7 cellular contexts compared by ENCODE assay signal in the genomic region with DNA sequence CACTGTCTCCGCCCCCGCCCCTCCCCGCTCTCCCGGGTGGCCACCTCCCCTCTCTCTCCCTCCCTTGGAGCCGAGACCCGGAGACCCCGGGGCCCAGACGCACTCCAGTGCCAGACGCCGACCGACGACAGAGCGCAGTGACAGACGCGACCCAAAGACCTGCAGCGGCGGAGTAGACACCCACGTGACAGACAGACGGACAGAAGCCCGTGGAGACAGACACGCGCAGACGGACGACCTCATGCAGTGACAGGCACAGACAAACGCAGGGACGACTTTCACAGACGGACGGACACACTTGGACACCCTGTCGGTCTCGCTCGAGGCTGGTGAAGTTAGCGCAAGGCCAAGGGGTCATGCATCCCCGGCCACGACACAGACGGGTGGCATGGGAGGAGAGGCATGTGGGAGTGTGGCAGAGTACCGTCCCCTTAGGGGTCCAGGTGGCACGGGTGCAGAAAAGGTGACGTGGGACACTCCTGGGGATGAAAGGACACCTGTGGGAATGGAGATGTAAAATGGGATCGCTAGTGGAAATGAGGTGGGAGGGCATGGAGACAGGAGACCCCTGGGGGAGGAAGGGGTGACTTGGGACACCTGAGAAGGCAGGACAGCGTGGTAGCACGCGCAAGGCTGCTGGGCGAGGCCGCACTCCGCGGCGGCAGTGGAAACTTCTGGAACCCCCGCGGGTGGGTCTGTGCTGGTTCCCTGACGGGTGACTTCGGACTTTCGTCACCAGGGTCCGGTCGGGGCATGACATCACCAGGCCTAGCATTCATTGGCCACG. TPM values are rescaled to one million over a fixed set of nuclear protein-coding genes. Genes with fewer than 3 reads are reported as not detected.
A peak's percentile ranks its signal among the peaks of the same experiment; 100 is the strongest.
DNase-seq lines count a peak whose midpoint lies in the region; ATAC-seq, FAIRE-seq and TF ChIP-seq lines count a peak whose summit lies in the region.
"Had no signal": no experiment of that assay in that cellular context is flagged by ENCODE, and none has a peak within 500 bp of the region (broad histone marks: within the 10 kb centered on the region; RNA-seq: fewer than 3 reads in every experiment).

No MANE protein-coding gene starts in this region.

- H3K4me1 ChIP-seq in HepG2 (ENCODE audit: insufficient read depth, low read length), result peaks cover 31% of the 10 kb centered on the region

- peak overlapping the region; percentile 28; the same call in 1 of the 2 replicates for H3K9ac ChIP-seq in HepG2 (ENCODE audit: insufficient read depth, low read depth, low read length)

- FAIRE-seq in HepG2 (lab: Jason Lieb, UNC) (no peak), RCC 7860 (lab: Jason Lieb, UNC) (no peak)

- ATAC-seq in HepG2 (peak; percentile 52), GM21390 (IDR thresholded peaks at IDR 0.05; ENCODE audit: unreplicated experiment) (no peak), HG03025 (IDR thresholded peaks at IDR 0.05; ENCODE audit: low FRiP score, unreplicated experiment) (no peak)

- H3K27ac ChIP-seq in HepG2 (ENCODE audit: extremely low read length, insufficient read depth, low read length), result no peak overlapping the region
- H3K27ac ChIP-seq: SJSA1 had no signal

- CTCF ChIA-PET in HEK293T (lab: Yijun Ruan, JAX) (interaction anchor here (0.6 kb wide), 1 partner anchor 370 kb away, joined by 3 read pairs; no protein-coding TSS in a partner anchor), HepG2 (lab: Yijun Ruan, JAX; ENCODE audit: low intra/inter-chr PET ratio, low total read pairs) (interaction anchor here (3.2 kb wide), 1 partner anchor 163 kb away, joined by 28 read pairs; no protein-coding TSS in a partner anchor)

- H3K79me2 ChIP-seq in HepG2 (ENCODE audit: insufficient read depth, low read length), result no peaks in the 10 kb centered on the region

- intact Hi-C loops in HepG2 (cut with micrococcal nuclease; ENCODE audit: unreplicated experiment), result loop anchor here (1.0 to 5.0 kb wide), 2 partner anchors 163 to 181 kb away; no protein-coding TSS in a partner anchor

- no peaks in the 10 kb centered on the region for H3K36me3 ChIP-seq in HepG2 (replicated peaks in 1 of 2; ENCODE audit: control insufficient read depth in 1 of 2, insufficient read depth in 2 of 2, low read length in 2 of 2)
- H3K36me3 ChIP-seq: SJSA1 had no signal

- H3K9me3 ChIP-seq in HepG2 (ENCODE audit: low read length), result no peaks in the 10 kb centered on the region

- TF ChIP-seq EP300 in HepG2 (IDR thresholded peaks at IDR 0.05; ENCODE audit: low read depth in 2 of 2, low read length in 2 of 2) (no peak), HepG2 (CRISPR knock-in tag; IDR thresholded peaks at IDR 0.05; ENCODE audit: borderline replicate concordance) (no peak)

- TF ChIP-seq CTCF in HepG2 (CRISPR knock-in tag; IDR thresholded peaks at IDR 0.05), result no peak

- DNase-seq in HEK293T (ENCODE audit: extremely low spot score) (peak; percentile 61), HepG2 (ENCODE audit: low spot score) (no peak), RCC 7860 (ENCODE audit: low spot score) (no peak)
- peak; percentile 72 for DNase-seq in activated CD8-positive, alpha-beta memory T cell treated with anti-CD3 and anti-CD28 coated beads, Interleukin-2, amount 50 U/mL, for 48 hours

- TF ChIP-seq POLR2A in HepG2 (IDR thresholded peaks at IDR 0.05; ENCODE audit: insufficient read depth in 1 of 2, low read depth in 2 of 2, low read length in 2 of 2), result no peak

- TF ChIP-seq RAD21 in HepG2 (CRISPR knock-in tag; IDR thresholded peaks at IDR 0.05), result no peak

- in situ Hi-C loops in HepG2 (cut with HindIII; ENCODE audit: extremely low pct_ligation_motif_present, low pct_unique_long_range_greater_than_20kb), result loop anchor here (5.0 to 25.0 kb wide), 2 partner anchors 161 to 391 kb away; no protein-coding TSS in a partner anchor

- peak overlapping the region; percentile 73 for H3K4me2 ChIP-seq in HepG2 (ENCODE audit: low read depth, low read length)

- H3K4me3 ChIP-seq in HepG2 (replicated peaks in 1 of 3; ENCODE audit: insufficient read depth in 1 of 3, low read depth in 2 of 3, low read length in 3 of 3), result peak overlapping the region in 2 of 3 experiments; percentile 42 to 67; a peak in 4 of 6 replicates

- H4K20me1 ChIP-seq in HepG2 (ENCODE audit: insufficient read depth, low read length), result no peaks in the 10 kb centered on the region

- no TSS peak for BruUV-seq in HepG2 (replicated peaks; lab: Mats Ljungman, UMichigan)

- WGBS in HepG2 (ENCODE audit: low lambda C conversion rate), result 12% methylated on average over 23 of the region's 55 CpGs

- H3K27me3 ChIP-seq in HepG2 (ENCODE audit: control insufficient read depth in 1 of 2, insufficient read depth in 2 of 2, low read length in 2 of 2), result peaks cover 11 to 32% of the 10 kb centered on the region in 2 experiments

- POLR2A ChIA-PET in HEK293T (lab: Yijun Ruan, JAX) (interaction anchor here (1.9 kb wide), 1 partner anchor 21 kb away, joined by 8 read pairs; a partner anchor contains a TSS), HepG2 (lab: Yijun Ruan, JAX) (interaction anchor here (0.6 kb wide), 1 partner anchor 21 kb away, joined by 3 read pairs; a partner anchor contains a TSS)

- H2AFZ ChIP-seq in HepG2 (ENCODE audit: low read length), result no peak overlapping the region

RNA-seq across cellular contexts. Expression of a gene that starts 0.5 kb away (rescaled TPM):
- total RNA-seq in HepG2 (2016; rRNA removed; fragmentation: Illumina TruSeq; extraction: Trizol), result 0.18 TPM in 1 of 2 replicates, not detected in the other
- total RNA-seq in HepG2 (2016; cell fraction: cytosol; rRNA removed; fragmentation: Illumina TruSeq; extraction: Trizol; ENCODE audit: low read depth), result not detected in 2 replicates
- total RNA-seq in HepG2 (2016; cell fraction: insoluble cytoplasmic fraction; rRNA removed; fragmentation: Illumina TruSeq; extraction: Trizol), result 0.09 TPM in 1 of 2 replicates, not detected in the other
- total RNA-seq in HepG2 (2016; cell fraction: membrane; rRNA removed; fragmentation: Illumina TruSeq; extraction: Trizol), result not detected in 2 replicates
- total RNA-seq in HepG2 (2016; cell fraction: nucleus; rRNA removed; fragmentation: Illumina TruSeq; extraction: Trizol), result not detected in 2 replicates
- polyA plus RNA-seq in HepG2 (2011; rRNA removed), result 0.40 and 0.99 TPM in 2 replicates
- 0.25 and 0.38 TPM in 2 replicates for polyA plus RNA-seq in HepG2 (2011; cell fraction: cytosol; rRNA removed)
- polyA plus RNA-seq in HepG2 (2011; cell fraction: nucleus; rRNA removed), result 2.2 and 3.0 TPM in 2 replicates
- polyA plus RNA-seq in HepG2 (2012), result 0.27 and 0.87 TPM in 2 replicates
- 0.05 and 0.07 TPM in 2 replicates for polyA plus RNA-seq in HepG2 (2016; cell fraction: cytosol; fragmentation: Illumina TruSeq; extraction: Trizol; ENCODE audit: low read depth)
- not detected in 2 replicates for polyA plus RNA-seq in HepG2 (2016; cell fraction: insoluble cytoplasmic fraction; fragmentation: Illumina TruSeq; extraction: Trizol; ENCODE audit: low read depth)
- 0.08 TPM in 1 of 2 replicates, not detected in the other for polyA plus RNA-seq in HepG2 (2016; cell fraction: membrane; fragmentation: Illumina TruSeq; extraction: Trizol; ENCODE audit: low read depth)
- polyA plus RNA-seq in HepG2 (2016; cell fraction: nucleus; fragmentation: Illumina TruSeq; extraction: Trizol; ENCODE audit: insufficient read depth, low read depth), result 0.77 and 1.1 TPM in 2 replicates
- 0.09 and 0.28 TPM in 2 replicates for polyA minus RNA-seq in HepG2 (2011; rRNA and poly(A)+ RNA removed; ENCODE audit: low replicate concordance)
- not detected in 2 replicates for polyA minus RNA-seq in HepG2 (2011; cell fraction: cytosol; rRNA and poly(A)+ RNA removed)
- polyA minus RNA-seq in HepG2 (2011; cell fraction: nucleus; rRNA and poly(A)+ RNA removed), result 0.26 and 0.75 TPM in 2 replicates

RNA-seq across cellular contexts. Expression of a gene that starts 6.6 kb away (rescaled TPM):
- 2.8 and 3.3 TPM in 2 replicates for total RNA-seq in HepG2 (2016; rRNA removed; fragmentation: Illumina TruSeq; extraction: Trizol)
- 1.7 and 2.1 TPM in 2 replicates for total RNA-seq in HepG2 (2016; cell fraction: cytosol; rRNA removed; fragmentation: Illumina TruSeq; extraction: Trizol; ENCODE audit: low read depth)
- total RNA-seq in HepG2 (2016; cell fraction: insoluble cytoplasmic fraction; rRNA removed; fragmentation: Illumina TruSeq; extraction: Trizol), result 2.5 and 3.0 TPM in 2 replicates
- total RNA-seq in HepG2 (2016; cell fraction: membrane; rRNA removed; fragmentation: Illumina TruSeq; extraction: Trizol), result 1.7 and 2.0 TPM in 2 replicates
- 2.3 TPM in 2 replicates for total RNA-seq in HepG2 (2016; cell fraction: nucleus; rRNA removed; fragmentation: Illumina TruSeq; extraction: Trizol)
- polyA plus RNA-seq in HepG2 (2011; rRNA removed), result 0.65 and 1.3 TPM in 2 replicates
- 0.65 and 1.2 TPM in 2 replicates for polyA plus RNA-seq in HepG2 (2011; cell fraction: cytosol; rRNA removed)
- 2.0 and 2.5 TPM in 2 replicates for polyA plus RNA-seq in HepG2 (2011; cell fraction: nucleus; rRNA removed)
- 0.96 and 1.6 TPM in 2 replicates for polyA plus RNA-seq in HepG2 (2012)
- polyA plus RNA-seq in HepG2 (2016; cell fraction: cytosol; fragmentation: Illumina TruSeq; extraction: Trizol; ENCODE audit: low read depth), result 0.41 and 0.42 TPM in 2 replicates
- polyA plus RNA-seq in HepG2 (2016; cell fraction: insoluble cytoplasmic fraction; fragmentation: Illumina TruSeq; extraction: Trizol; ENCODE audit: low read depth), result 1.9 and 2.3 TPM in 2 replicates
- polyA plus RNA-seq in HepG2 (2016; cell fraction: membrane; fragmentation: Illumina TruSeq; extraction: Trizol; ENCODE audit: low read depth), result 0.65 and 0.74 TPM in 2 replicates
- 1.0 and 1.5 TPM in 2 replicates for polyA plus RNA-seq in HepG2 (2016; cell fraction: nucleus; fragmentation: Illumina TruSeq; extraction: Trizol; ENCODE audit: insufficient read depth, low read depth)
- 5.4 and 9.8 TPM in 2 replicates for polyA minus RNA-seq in HepG2 (2011; rRNA and poly(A)+ RNA removed; ENCODE audit: low replicate concordance)
- 0.89 and 1.7 TPM in 2 replicates for polyA minus RNA-seq in HepG2 (2011; cell fraction: cytosol; rRNA and poly(A)+ RNA removed)
- polyA minus RNA-seq in HepG2 (2011; cell fraction: nucleus; rRNA and poly(A)+ RNA removed), result 6.2 and 7.6 TPM in 2 replicates

RNA-seq across cellular contexts. Expression of a gene that starts 21.2 kb away (rescaled TPM):
- total RNA-seq in HepG2 (2016; rRNA removed; fragmentation: Illumina TruSeq; extraction: Trizol), result 79.1 and 106 TPM in 2 replicates
- total RNA-seq in HepG2 (2016; cell fraction: cytosol; rRNA removed; fragmentation: Illumina TruSeq; extraction: Trizol; ENCODE audit: low read depth), result 11.8 and 17.5 TPM in 2 replicates
- 56.7 and 113 TPM in 2 replicates for total RNA-seq in HepG2 (2016; cell fraction: insoluble cytoplasmic fraction; rRNA removed; fragmentation: Illumina TruSeq; extraction: Trizol)
- 21.7 and 29.6 TPM in 2 replicates for total RNA-seq in HepG2 (2016; cell fraction: membrane; rRNA removed; fragmentation: Illumina TruSeq; extraction: Trizol)
- total RNA-seq in HepG2 (2016; cell fraction: nucleus; rRNA removed; fragmentation: Illumina TruSeq; extraction: Trizol), result 78.9 and 79.0 TPM in 2 replicates
- polyA plus RNA-seq in HepG2 (2011; rRNA removed), result 26.2 and 30.4 TPM in 2 replicates
- 9.4 and 12.5 TPM in 2 replicates for polyA plus RNA-seq in HepG2 (2011; cell fraction: cytosol; rRNA removed)
- polyA plus RNA-seq in HepG2 (2011; cell fraction: nucleus; rRNA removed), result 220 and 271 TPM in 2 replicates
- polyA plus RNA-seq in HepG2 (2012), result 52.9 and 58.7 TPM in 2 replicates
- polyA plus RNA-seq in HepG2 (2016; cell fraction: cytosol; fragmentation: Illumina TruSeq; extraction: Trizol; ENCODE audit: low read depth), result 12.1 and 13.2 TPM in 2 replicates
- 72.8 and 96.9 TPM in 2 replicates for polyA plus RNA-seq in HepG2 (2016; cell fraction: insoluble cytoplasmic fraction; fragmentation: Illumina TruSeq; extraction: Trizol; ENCODE audit: low read depth)
- polyA plus RNA-seq in HepG2 (2016; cell fraction: membrane; fragmentation: Illumina TruSeq; extraction: Trizol; ENCODE audit: low read depth), result 17.7 and 23.3 TPM in 2 replicates
- 226 and 281 TPM in 2 replicates for polyA plus RNA-seq in HepG2 (2016; cell fraction: nucleus; fragmentation: Illumina TruSeq; extraction: Trizol; ENCODE audit: insufficient read depth, low read depth)
- polyA minus RNA-seq in HepG2 (2011; rRNA and poly(A)+ RNA removed; ENCODE audit: low replicate concordance), result 23.1 and 63.7 TPM in 2 replicates
- polyA minus RNA-seq in HepG2 (2011; cell fraction: cytosol; rRNA and poly(A)+ RNA removed), result 17.7 and 23.7 TPM in 2 replicates
- 55.4 and 59.5 TPM in 2 replicates for polyA minus RNA-seq in HepG2 (2011; cell fraction: nucleus; rRNA and poly(A)+ RNA removed)

RNA-seq across cellular contexts. Expression of a gene that starts 29.0 kb away (rescaled TPM):
- total RNA-seq in HepG2 (2016; rRNA removed; fragmentation: Illumina TruSeq; extraction: Trizol), result 0.38 TPM in 1 of 2 replicates, not detected in the other
- 0.61 and 0.71 TPM in 2 replicates for total RNA-seq in HepG2 (2016; cell fraction: cytosol; rRNA removed; fragmentation: Illumina TruSeq; extraction: Trizol; ENCODE audit: low read depth)
- total RNA-seq in HepG2 (2016; cell fraction: insoluble cytoplasmic fraction; rRNA removed; fragmentation: Illumina TruSeq; extraction: Trizol), result 0.22 and 0.35 TPM in 2 replicates
- 0.15 and 0.41 TPM in 2 replicates for total RNA-seq in HepG2 (2016; cell fraction: membrane; rRNA removed; fragmentation: Illumina TruSeq; extraction: Trizol)
- 0.41 and 0.65 TPM in 2 replicates for total RNA-seq in HepG2 (2016; cell fraction: nucleus; rRNA removed; fragmentation: Illumina TruSeq; extraction: Trizol)
- polyA plus RNA-seq in HepG2 (2011; rRNA removed), result 0.30 and 0.34 TPM in 2 replicates
- 0.13 and 0.21 TPM in 2 replicates for polyA plus RNA-seq in HepG2 (2011; cell fraction: cytosol; rRNA removed)
- polyA plus RNA-seq in HepG2 (2011; cell fraction: nucleus; rRNA removed), result 0.99 and 1.1 TPM in 2 replicates
- 0.24 and 0.55 TPM in 2 replicates for polyA plus RNA-seq in HepG2 (2012)
- 0.20 and 0.31 TPM in 2 replicates for polyA plus RNA-seq in HepG2 (2016; cell fraction: cytosol; fragmentation: Illumina TruSeq; extraction: Trizol; ENCODE audit: low read depth)
- 0.19 and 0.32 TPM in 2 replicates for polyA plus RNA-seq in HepG2 (2016; cell fraction: insoluble cytoplasmic fraction; fragmentation: Illumina TruSeq; extraction: Trizol; ENCODE audit: low read depth)
- 0.09 and 0.10 TPM in 2 replicates for polyA plus RNA-seq in HepG2 (2016; cell fraction: membrane; fragmentation: Illumina TruSeq; extraction: Trizol; ENCODE audit: low read depth)
- 1.4 and 2.7 TPM in 2 replicates for polyA plus RNA-seq in HepG2 (2016; cell fraction: nucleus; fragmentation: Illumina TruSeq; extraction: Trizol; ENCODE audit: insufficient read depth, low read depth)
- 0.32 and 43.8 TPM in 2 replicates for polyA minus RNA-seq in HepG2 (2011; rRNA and poly(A)+ RNA removed; ENCODE audit: low replicate concordance)
- 0.53 and 0.69 TPM in 2 replicates for polyA minus RNA-seq in HepG2 (2011; cell fraction: cytosol; rRNA and poly(A)+ RNA removed)
- 0.62 and 0.90 TPM in 2 replicates for polyA minus RNA-seq in HepG2 (2011; cell fraction: nucleus; rRNA and poly(A)+ RNA removed)

RNA-seq across cellular contexts. Expression of a gene that starts 43.6 kb away (rescaled TPM):
- 5.4 and 16.6 TPM in 2 replicates for total RNA-seq in HepG2 (2016; rRNA removed; fragmentation: Illumina TruSeq; extraction: Trizol)
- 4.7 and 5.6 TPM in 2 replicates for total RNA-seq in HepG2 (2016; cell fraction: cytosol; rRNA removed; fragmentation: Illumina TruSeq; extraction: Trizol; ENCODE audit: low read depth)
- 5.6 and 18.2 TPM in 2 replicates for total RNA-seq in HepG2 (2016; cell fraction: insoluble cytoplasmic fraction; rRNA removed; fragmentation: Illumina TruSeq; extraction: Trizol)
- 7.9 and 9.1 TPM in 2 replicates for total RNA-seq in HepG2 (2016; cell fraction: membrane; rRNA removed; fragmentation: Illumina TruSeq; extraction: Trizol)
- 14.7 and 18.3 TPM in 2 replicates for total RNA-seq in HepG2 (2016; cell fraction: nucleus; rRNA removed; fragmentation: Illumina TruSeq; extraction: Trizol)
- 8.7 and 13.9 TPM in 2 replicates for polyA plus RNA-seq in HepG2 (2011; rRNA removed)
- 6.6 and 7.9 TPM in 2 replicates for polyA plus RNA-seq in HepG2 (2011; cell fraction: cytosol; rRNA removed)
- polyA plus RNA-seq in HepG2 (2011; cell fraction: nucleus; rRNA removed), result 25.6 and 27.8 TPM in 2 replicates
- 6.2 and 8.0 TPM in 2 replicates for polyA plus RNA-seq in HepG2 (2012)
- polyA plus RNA-seq in HepG2 (2016; cell fraction: cytosol; fragmentation: Illumina TruSeq; extraction: Trizol; ENCODE audit: low read depth), result 1.6 and 2.0 TPM in 2 replicates
- 4.7 and 6.3 TPM in 2 replicates for polyA plus RNA-seq in HepG2 (2016; cell fraction: insoluble cytoplasmic fraction; fragmentation: Illumina TruSeq; extraction: Trizol; ENCODE audit: low read depth)
- 4.0 and 4.6 TPM in 2 replicates for polyA plus RNA-seq in HepG2 (2016; cell fraction: membrane; fragmentation: Illumina TruSeq; extraction: Trizol; ENCODE audit: low read depth)
- 31.8 and 35.4 TPM in 2 replicates for polyA plus RNA-seq in HepG2 (2016; cell fraction: nucleus; fragmentation: Illumina TruSeq; extraction: Trizol; ENCODE audit: insufficient read depth, low read depth)
- 12.3 and 25.2 TPM in 2 replicates for polyA minus RNA-seq in HepG2 (2011; rRNA and poly(A)+ RNA removed; ENCODE audit: low replicate concordance)
- 3.1 and 5.7 TPM in 2 replicates for polyA minus RNA-seq in HepG2 (2011; cell fraction: cytosol; rRNA and poly(A)+ RNA removed)
- polyA minus RNA-seq in HepG2 (2011; cell fraction: nucleus; rRNA and poly(A)+ RNA removed), result 4.0 and 6.5 TPM in 2 replicates

Comparison
In these comparisons a context has a peak if more than half of its experiments do, and no peak if none do; other contexts are left out.
1. DNase-seq: peak in HEK293T (single experiment) and activated CD8-positive, alpha-beta memory T cell treated with anti-CD3 and anti-CD28 coated beads, Interleukin-2, amount 50 U/mL, for 48 hours (single experiment); none in HepG2 (single experiment) and RCC 7860 (single experiment).